8 cellular contexts compared by ENCODE assay signal in the genomic region with DNA sequence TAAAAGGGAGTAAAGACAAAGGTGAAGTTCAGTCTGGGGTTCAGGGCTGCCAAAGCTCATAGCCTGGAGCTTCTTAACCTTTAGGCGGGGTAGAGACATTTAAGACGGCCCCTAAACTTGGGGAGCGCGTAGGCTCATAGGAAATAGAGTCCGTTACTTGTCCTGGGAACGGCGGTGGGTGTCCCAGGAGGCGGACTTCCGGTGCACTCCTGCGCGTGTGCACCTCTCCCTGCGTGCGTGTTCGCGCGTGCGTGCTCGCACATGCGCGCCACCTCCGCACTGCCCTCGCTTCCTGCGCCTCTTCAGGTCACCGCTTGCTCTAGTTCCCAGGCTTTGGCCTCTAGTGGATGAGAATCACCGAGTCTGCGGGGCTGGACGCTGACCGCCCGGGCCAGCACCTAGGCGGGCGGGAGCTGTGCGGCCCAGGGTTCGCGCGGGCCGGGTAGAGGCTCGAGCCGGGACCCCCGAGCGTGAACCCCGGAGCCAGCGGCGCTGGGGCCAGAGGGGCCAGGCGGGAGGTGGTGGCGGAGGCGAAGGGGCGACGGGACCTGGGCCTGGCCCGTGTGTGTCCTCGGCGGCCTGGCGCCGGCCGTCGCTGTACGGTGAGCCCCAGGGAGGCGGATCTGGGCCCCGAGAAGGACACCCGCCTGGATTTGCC. TPM values are rescaled to one million over a fixed set of nuclear protein-coding genes. Genes with fewer than 3 reads are reported as not detected.
DNase-seq lines count a peak whose midpoint lies in the region; ATAC-seq and TF ChIP-seq lines count a peak whose summit lies in the region.
"Not testable (repeated sequence)": the region's sequence is repeated elsewhere in the genome, so short reads cannot be mapped to it uniquely, and the experiment has no call there.

No MANE protein-coding gene starts in this region.

- not testable (repeated sequence) for H3K9me3 ChIP-seq in RWPE2 (ENCODE audit: severe bottlenecking)

- H3K27me3 ChIP-seq in RWPE2 (ENCODE audit: insufficient read depth, poor library complexity, severe bottlenecking) = not testable (repeated sequence)

- intact Hi-C loops in natural killer cell (cut with micrococcal nuclease) = not testable (repeated sequence)

- H3K4me1 ChIP-seq in RWPE2 (ENCODE audit: insufficient read depth, poor library complexity, severe bottlenecking) = not testable (repeated sequence)

- H3K27ac Mint-ChIP-seq in natural killer cell = peak overlapping the region; percentile 91 to 94
- peak overlapping the region; percentile 79 for H3K27ac Mint-ChIP-seq in stimulated activated memory B cell treated with anti-CD40 and anti-IgM and Interleukin-4, amounts not matched to agents 10 μg/mL and 1 μg/mL and 100 μg/mL, for 72 hours

- H3K4me1 Mint-ChIP-seq in natural killer cell = peaks cover 9 to 16% of the 10 kb centered on the region in 2 donors
- H3K4me1 Mint-ChIP-seq in stimulated activated memory B cell treated with anti-CD40 and anti-IgM and Interleukin-4, amounts not matched to agents 10 μg/mL and 1 μg/mL and 100 μg/mL, for 72 hours = peaks cover 12% of the 10 kb centered on the region

- peak overlapping the region; percentile 94 for H3K4me3 Mint-ChIP-seq in natural killer cell
- peak overlapping the region; percentile 94 for H3K4me3 Mint-ChIP-seq in stimulated activated memory B cell treated with anti-CD40 and anti-IgM and Interleukin-4, amounts not matched to agents 10 μg/mL and 1 μg/mL and 100 μg/mL, for 72 hours

- not testable (repeated sequence) for H3K27me3 Mint-ChIP-seq in natural killer cell (ENCODE audit: low read depth in 2 of 2); stimulated activated memory B cell treated with anti-CD40 and anti-IgM and Interleukin-4, amounts not matched to agents 10 μg/mL and 1 μg/mL and 100 μg/mL, for 72 hours

- peak overlapping the region; percentile 57 for H3K27ac ChIP-seq in RWPE2 (ENCODE audit: poor library complexity, severe bottlenecking)

- ATAC-seq in RWPE2 (ENCODE audit: low read depth) (peak; percentile 99), natural killer cell (peak; percentile 98 to 100 (median 98))
- ATAC-seq in stimulated activated memory B cell treated with anti-CD40 and anti-IgM and Interleukin-4, amounts not matched to agents 10 μg/mL and 1 μg/mL and 100 μg/mL, for 72 hours = peak; percentile 100

- not testable (repeated sequence) for H3K36me3 ChIP-seq in RWPE2 (ENCODE audit: low read depth)

- not testable (repeated sequence) for H3K36me3 Mint-ChIP-seq in natural killer cell; stimulated activated memory B cell treated with anti-CD40 and anti-IgM and Interleukin-4, amounts not matched to agents 10 μg/mL and 1 μg/mL and 100 μg/mL, for 72 hours

- H3K4me3 ChIP-seq in RWPE2 (ENCODE audit: severe bottlenecking) (peak overlapping the region; percentile 43), fibroblast of pulmonary artery (replicated peaks; ENCODE audit: low read depth, low read length) (peak overlapping the region; percentile 74)

- DNase-seq in ELF-1 (ENCODE audit: low read depth, low spot score) = peak; percentile 88
- peak; percentile 87 for DNase-seq in H4 (ENCODE audit: low spot score)
- peak; percentile 94 to 95 for DNase-seq in Kasumi-1 (lab: John Stamatoyannopoulos, UW)
- peak; percentile 81 for DNase-seq in RWPE2 (ENCODE audit: low spot score)
- DNase-seq in activated T-helper 9 cell treated with anti-CD3 and anti-CD28 coated beads, Interleukin-2, amount 50 U/mL, for 16 hours (ENCODE audit: low read depth) = peak; percentile 60
- DNase-seq in fibroblast of pulmonary artery (ENCODE audit: low read depth) = peak; percentile 88
- peak; percentile 64 for DNase-seq in natural killer cell

- not testable (repeated sequence) for H3K9me3 Mint-ChIP-seq in natural killer cell; stimulated activated memory B cell treated with anti-CD40 and anti-IgM and Interleukin-4, amounts not matched to agents 10 μg/mL and 1 μg/mL and 100 μg/mL, for 72 hours

- not testable (repeated sequence) for TF ChIP-seq CTCF in RWPE2 (IDR thresholded peaks at IDR 0.05; ENCODE audit: poor library complexity, severe bottlenecking); fibroblast of pulmonary artery (IDR thresholded peaks at IDR 0.05; ENCODE audit: low read length, missing control alignments); natural killer cell (IDR thresholded peaks at IDR 0.05)

RNA-seq across cellular contexts. Expression of a gene that starts 45.7 kb away (rescaled TPM):
- total RNA-seq in H4 (2014; rRNA removed; shearing (Covaris generic)) = 3.1 and 5.2 TPM in 2 replicates
- total RNA-seq in natural killer cell = 100 to 1,000 TPM in 1 of 3 donors, 10 to 100 TPM in 2; 80.9 to 103 (median 82.6) TPM

RNA-seq across cellular contexts. Expression of a gene that starts 51.2 kb away (rescaled TPM):
- total RNA-seq in H4 (2014; rRNA removed; shearing (Covaris generic)) = 0.23 and 0.66 TPM in 2 replicates
- total RNA-seq in natural killer cell = 10 to 100 TPM in 1 of 3 donors, 1 to 10 TPM in 2; 7.2 to 12.9 (median 7.9) TPM

Comparison
In these comparisons a context has a peak if more than half of its experiments do, and no peak if none do; other contexts are left out.
1. Peak in every context shown above with its lines: DNase-seq, ATAC-seq, H3K4me3 ChIP-seq and H3K27ac ChIP-seq.
2. RNA of a gene that starts 45.7 kb away (total RNA-seq): 80.9 to 103 TPM in natural killer cell; 3.1 to 5.2 TPM in H4; every median in the first group is over 10 times any median in the second.